ENCODE assay signal across 14 cellular contexts in genomic region chr13:109160887-109161669, GRCh38.
DNase-seq lines count a peak whose midpoint lies in the region; ATAC-seq, FAIRE-seq and TF ChIP-seq lines count a peak whose summit lies in the region.
"Had no signal": no experiment of that assay in that cellular context is flagged by ENCODE, and none has a peak within 500 bp of the region (broad histone marks: within the 10 kb centered on the region; RNA-seq: fewer than 3 reads in every experiment).

No MANE protein-coding gene starts in this region.

- no peaks in the 10 kb centered on the region for H3K9me2 ChIP-seq in MM.1S (replicated peaks; ENCODE audit: insufficient read depth, low read length)

- DNase-seq in EL: peak; percentile 9
- no peak for DNase-seq in astrocyte (ENCODE audit: low read depth)
- no peak for DNase-seq in activated CD4-positive, CD25-positive, alpha-beta regulatory T cell (lab: John Stamatoyannopoulos, UW)
- no peak for DNase-seq in MM.1S
- DNase-seq in Right ventricle myocardium superior: no peak
- DNase-seq: activated T-cell treated with anti-CD3 and anti-CD28 coated beads, Interleukin-2, amount 50 U/mL, for 24 hours; COR-L47; NCI-H510A had no signal

- H3K4me2 ChIP-seq in astrocyte (ENCODE audit: low read length) (peak overlapping the region; percentile 6), MM.1S (ENCODE audit: low read depth, low read length) (no peak overlapping the region)

- intact Hi-C loops in Right ventricle myocardium superior (cut with DNase I): no loop called here

- H3K4me3 ChIP-seq in astrocyte (ENCODE audit: insufficient read depth, low read depth, low read length) (no peak overlapping the region), MM.1S (ENCODE audit: low read length) (no peak overlapping the region)
- H3K4me3 ChIP-seq: cardiac muscle cell, lung had no signal

- peaks cover 27% of the 10 kb centered on the region for H3K4me1 Mint-ChIP-seq in astrocyte (ENCODE audit: low read depth, unreplicated experiment)

- H3K9ac ChIP-seq in astrocyte (ENCODE audit: low read length) (no peak overlapping the region), MM.1S (ENCODE audit: low read length) (no peak overlapping the region)

- H3K9me3 ChIP-seq in astrocyte (ENCODE audit: insufficient read depth, low read depth, low read length): no peaks in the 10 kb centered on the region
- no peaks in the 10 kb centered on the region for H3K9me3 ChIP-seq in MM.1S (replicated peaks; ENCODE audit: insufficient read depth, low read length)

- H3K36me3 ChIP-seq in astrocyte (ENCODE audit: insufficient read depth, low read length) (no peaks in the 10 kb centered on the region), MM.1S (replicated peaks; ENCODE audit: insufficient read depth, low read length) (no peaks in the 10 kb centered on the region)
- H3K36me3 ChIP-seq: cardiac muscle cell had no signal

- H3K4me1 ChIP-seq in astrocyte (ENCODE audit: insufficient read depth, low read length) (peaks cover 7% of the 10 kb centered on the region), MM.1S (ENCODE audit: low read length) (peaks cover 29% of the 10 kb centered on the region)

- H3K27me3 Mint-ChIP-seq in astrocyte (ENCODE audit: low read depth, unreplicated experiment): no peaks in the 10 kb centered on the region

- no peak overlapping the region for H3K4me3 Mint-ChIP-seq in astrocyte (ENCODE audit: unreplicated experiment)
- H3K4me3 Mint-ChIP-seq: activated T-cell treated with anti-CD3 and anti-CD28 coated beads, Interleukin-2, amount 50 U/mL, for 24 hours had no signal

- ATAC-seq in GM19455 (IDR thresholded peaks at IDR 0.05; ENCODE audit: unreplicated experiment) (peak; percentile 14), HG03045 (IDR thresholded peaks at IDR 0.05; ENCODE audit: unreplicated experiment) (peak; percentile 28), HG02840 (IDR thresholded peaks at IDR 0.05; ENCODE audit: low FRiP score, unreplicated experiment) (no peak), Right ventricle myocardium superior (ENCODE audit: poor library complexity) (no peak)

- H3K9me3 Mint-ChIP-seq in astrocyte (ENCODE audit: unreplicated experiment): no peaks in the 10 kb centered on the region
- H3K9me3 Mint-ChIP-seq: activated T-cell treated with anti-CD3 and anti-CD28 coated beads, Interleukin-2, amount 50 U/mL, for 24 hours had no signal

- H3K79me2 ChIP-seq in astrocyte (ENCODE audit: insufficient read depth, low read length): no peaks in the 10 kb centered on the region
- H3K79me2 ChIP-seq in MM.1S (ENCODE audit: low read length): no peaks in the 10 kb centered on the region

- peaks cover 2% of the 10 kb centered on the region for H3K36me3 Mint-ChIP-seq in astrocyte (ENCODE audit: low read depth, unreplicated experiment)

- peaks cover 18% of the 10 kb centered on the region for H3F3A ChIP-seq in MM.1S (ENCODE audit: insufficient read depth, low read length)

- H3K27ac Mint-ChIP-seq in astrocyte (ENCODE audit: unreplicated experiment): no peak overlapping the region
- H3K27ac Mint-ChIP-seq: activated T-cell treated with anti-CD3 and anti-CD28 coated beads, Interleukin-2, amount 50 U/mL, for 24 hours had no signal

- FAIRE-seq in astrocyte (lab: Jason Lieb, UNC): no peak
- FAIRE-seq: frontal cortex had no signal

- H2AFZ ChIP-seq in astrocyte (ENCODE audit: low read depth, low read length) (no peak overlapping the region), MM.1S (ENCODE audit: low read length) (no peak overlapping the region)

- H3K27ac ChIP-seq in astrocyte (ENCODE audit: low read depth, low read length) (no peak overlapping the region), MM.1S (ENCODE audit: low read length) (no peak overlapping the region)
- H3K27ac ChIP-seq: cardiac muscle cell had no signal

- no peaks in the 10 kb centered on the region for H4K20me1 ChIP-seq in astrocyte (ENCODE audit: insufficient read depth, low read length)
- H4K20me1 ChIP-seq in MM.1S (ENCODE audit: insufficient read depth, low read length): no peaks in the 10 kb centered on the region

- H3K27me3 ChIP-seq in astrocyte (ENCODE audit: insufficient read depth, low read length) (no peaks in the 10 kb centered on the region), MM.1S (replicated peaks; ENCODE audit: insufficient read depth, low read length) (peaks cover 30% of the 10 kb centered on the region; the same call in 1 of the 2 replicates)
- H3K27me3 ChIP-seq: cardiac muscle cell had no signal

- no peak for TF ChIP-seq CTCF in astrocyte (IDR thresholded peaks at IDR 0.05; ENCODE audit: insufficient read depth, low read depth, low read length)
- no peak for TF ChIP-seq CTCF in MM.1S (IDR thresholded peaks at IDR 0.05; ENCODE audit: low read length)

Comparison
In these comparisons a context has a peak if more than half of its experiments do, and no peak if none do; other contexts are left out.
1. ATAC-seq: peak in GM19455 (single experiment) and HG03045 (single experiment); none in HG02840 (single experiment) and Right ventricle myocardium superior (single experiment).